Comparison of ENCODE assay signal across 1 cellular context in genomic region chr13:45205124-45205523, GRCh38.
A peak's percentile ranks its signal among the peaks of the same experiment; 100 is the strongest.
TF ChIP-seq lines count a peak whose summit lies in the region.

No MANE protein-coding gene starts in this region.

TF ChIP-seq in GM12878, 131 proteins besides CTCF, POLR2A, EP300 and RAD21:
- TF ChIP-seq MAX (IDR thresholded peaks at IDR 0.05; ENCODE audit: low read depth, low read length) (no peak), ZBTB33 (IDR thresholded peaks at IDR 0.05) (no peak), SPI1 (IDR thresholded peaks at IDR 0.05; ENCODE audit: borderline replicate concordance, insufficient read depth, low read depth, low read length) (peak; percentile 34; the same call in 1 of the 2 replicates)
TF ChIP-seq in GM12878: peak in this region for 1.
